Comparison of ENCODE assay signal across 36 cellular contexts in genomic region chr16:83842291-83842690, GRCh38. TPM values are rescaled to one million over a fixed set of nuclear protein-coding genes. Genes with fewer than 3 reads are reported as not detected.
DNase-seq lines count a peak whose midpoint lies in the region; ATAC-seq, FAIRE-seq and TF ChIP-seq lines count a peak whose summit lies in the region.
"Had no signal": no experiment of that assay in that cellular context is flagged by ENCODE, and none has a peak within 500 bp of the region (broad histone marks: within the 10 kb centered on the region; RNA-seq: fewer than 3 reads in every experiment).

No MANE protein-coding gene starts in this region.

- H4K5ac ChIP-seq in H1 (ENCODE audit: insufficient read length, low read depth, low read length), result peak overlapping the region; percentile 90

- TF ChIP-seq CTCF in CD14-positive monocyte (IDR thresholded peaks at IDR 0.05) (no peak), H1 (IDR thresholded peaks at IDR 0.05; ENCODE audit: control extremely low read depth in 1 of 3, insufficient read depth in 1 of 3, low read depth in 1 of 3, low read length in 3 of 3) (no peak)

- H4K8ac ChIP-seq in H1 (ENCODE audit: extremely low read depth, insufficient read depth, low read length), result no peak overlapping the region

- H2AFZ ChIP-seq in H1 (ENCODE audit: low read length), result no peak overlapping the region
- H2AFZ ChIP-seq: parathyroid adenoma, PC-9 had no signal

- peak overlapping the region; percentile 86 for H4K91ac ChIP-seq in H1 (replicated peaks; ENCODE audit: insufficient read length, low read length)

- peaks cover 44% of the 10 kb centered on the region for H3K4me1 Mint-ChIP-seq in CD14-positive monocyte
- H3K4me1 Mint-ChIP-seq in naive B cell, result peaks cover 28 to 45% (median 43%) of the 10 kb centered on the region in 3 donors
- H3K4me1 Mint-ChIP-seq: stimulated activated naive CD8-positive, alpha-beta T cell treated with anti-CD3 and anti-CD28 coated beads, Interleukin-15, amount 100 ng/mL, for 72 hours had no signal

- peak overlapping the region in 1 of 2 experiments; percentile 42; a peak in 2 of 4 replicates for H3K4me2 ChIP-seq in H1 (ENCODE audit: insufficient read depth in 1 of 2, low read depth in 2 of 2, low read length in 2 of 2)
- H3K4me2 ChIP-seq: PC-9, SK-N-SH had no signal

- DNase-seq in CD14-positive monocyte (ENCODE audit: low spot score) (no peak), NOMO-1 (lab: John Stamatoyannopoulos, UW; ENCODE audit: unreplicated experiment in 2 of 2) (peak; percentile 12 to 15), H1 (ENCODE audit: low read depth in 1 of 2, low spot score in 2 of 2) (no peak), naive B cell (no peak), hypothalamus (lab: John Stamatoyannopoulos, UW) (no peak), OCI-M2 (lab: John Stamatoyannopoulos, UW; ENCODE audit: unreplicated experiment) (no peak)
- DNase-seq: activated CD4-positive, alpha-beta T cell treated with anti-CD3 and anti-CD28 coated beads, Interleukin-2, amount 50 U/mL, for 48 hours; activated CD4-positive, CD25-positive, alpha-beta regulatory T cell treated with anti-CD3 and anti-CD28 coated beads, Interleukin-2, amount 50 U/mL, for 72 hours; activated T-cell treated with anti-CD3 and anti-CD28 coated beads, Interleukin-2, amount 50 U/mL, for 72 hours; CD4-positive, alpha-beta T cell; DND-41; effector memory CD8-positive, alpha-beta T cell; foreskin keratinocyte; GOT3; heart left ventricle; IMR-90; left cardiac atrium; NCI-H1092; NCI-H446; NCI-H774; nephron progenitor cell; PC-9; SK-N-SH; stimulated activated CD4-positive, alpha-beta T cell treated with anti-CD3 and anti-CD28 coated beads, Interleukin-2, amount 100 ng/mL, for 24 hours; stimulated activated naive CD8-positive, alpha-beta T cell treated with anti-CD3 and anti-CD28 coated beads, Interleukin-15, amount 100 ng/mL, for 72 hours had no signal

- no peak for ATAC-seq in naive B cell (ENCODE audit: low read depth in 2 of 2)
- ATAC-seq in GM19351 (IDR thresholded peaks at IDR 0.05; ENCODE audit: unreplicated experiment), result no peak
- ATAC-seq in HG02642 (IDR thresholded peaks at IDR 0.05; ENCODE audit: poor library complexity, unreplicated experiment), result no peak
- ATAC-seq: activated T-cell treated with anti-CD3 and anti-CD28 coated beads, Interleukin-2, amount 50 U/mL, for 72 hours; effector memory CD8-positive, alpha-beta T cell; foreskin keratinocyte; stimulated activated naive CD8-positive, alpha-beta T cell treated with anti-CD3 and anti-CD28 coated beads, Interleukin-15, amount 100 ng/mL, for 72 hours had no signal

- no peaks in the 10 kb centered on the region for H3K79me2 ChIP-seq in H1 (ENCODE audit: control insufficient read depth in 1 of 2, insufficient read depth in 2 of 2, low read length in 2 of 2)
- H3K79me2 ChIP-seq: parathyroid adenoma had no signal

- H3K27ac Mint-ChIP-seq in CD14-positive monocyte (peak overlapping the region; percentile 85 to 97 (median 94)), naive B cell (peak overlapping the region in 5 of 6 donors; percentile 36 to 94 (median 51))
- H3K27ac Mint-ChIP-seq: activated T-cell treated with anti-CD3 and anti-CD28 coated beads, Interleukin-2, amount 50 U/mL, for 72 hours; CD4-positive, alpha-beta T cell; effector memory CD8-positive, alpha-beta T cell; nephron progenitor cell; stimulated activated naive CD8-positive, alpha-beta T cell treated with anti-CD3 and anti-CD28 coated beads, Interleukin-15, amount 100 ng/mL, for 72 hours had no signal

- peak overlapping the region; percentile 94; the same call in 1 of the 2 replicates for H3K27ac ChIP-seq in H1 (ENCODE audit: low read depth, low read length)
- H3K27ac ChIP-seq: cardiac muscle cell, coronary artery, esophagus muscularis mucosa, foreskin keratinocyte, parathyroid adenoma, PC-9, right atrium auricular region, thoracic aorta had no signal

- 20% methylated on average over 7 of the region's 7 CpGs; no CpG with 5 or more reads in 1 of the 2 experiments for WGBS in H1 (ENCODE audit: extremely low coverage in 1 of 2, insufficient coverage in 1 of 2, insufficient read length in 1 of 2, insufficient replicate concordance in 2 of 2, low coverage in 1 of 2, low lambda C conversion rate in 2 of 2, missing lambda C conversion rate in 1 of 2), 2 experiments

- no peak overlapping the region; the same call in none of the 2 replicates for H2BK20ac ChIP-seq in H1 (ENCODE audit: low read length)

- intact Hi-C loops in CD14-positive monocyte (cut with micrococcal nuclease), result no loop called here

- H3K4me3 ChIP-seq in H1 (ENCODE audit: extremely low read depth in 1 of 4, insufficient read depth in 2 of 4, low read depth in 3 of 4, low read length in 4 of 4), result no peak overlapping the region
- H3K4me3 ChIP-seq: cardiac muscle cell, coronary artery, esophagus muscularis mucosa, heart left ventricle, PC-9, right atrium auricular region, thoracic aorta had no signal

- peak overlapping the region; percentile 11; the same call in 1 of the 2 replicates for H3K18ac ChIP-seq in H1 (ENCODE audit: extremely low read depth, low read length)

- H3K36me3 ChIP-seq in H1 (ENCODE audit: control insufficient read depth in 2 of 4, insufficient read depth in 4 of 4, low read length in 3 of 4), result no peaks in the 10 kb centered on the region
- H3K36me3 ChIP-seq: cardiac muscle cell, esophagus muscularis mucosa, heart left ventricle, right atrium auricular region, thoracic aorta had no signal

- peak; percentile 76 for FAIRE-seq in H1 (lab: Jason Lieb, UNC)
- FAIRE-seq: A204.1, astrocyte, D721Med had no signal

- H3K36me3 Mint-ChIP-seq in CD14-positive monocyte (peaks cover 0 to 2% of the 10 kb centered on the region in 2 donors), naive B cell (no peaks in the 10 kb centered on the region)

- H3K4ac ChIP-seq in H1 (replicated peaks; ENCODE audit: insufficient read length, low read depth, low read length), result no peak overlapping the region

- peak overlapping the region; percentile 92 for H2BK120ac ChIP-seq in H1 (replicated peaks; ENCODE audit: low read depth, low read length)

- CTCF ChIA-PET in H1 (lab: Charles Lee; ENCODE audit: partially characterized antibody), result interaction anchor here (0.5 to 4.2 kb wide), 12 partner anchors 9 to 1086 kb away, joined by 3 to 34 read pairs (median 4); no protein-coding TSS in a partner anchor

- peaks cover 0 to 7% (median 6%) of the 10 kb centered on the region in 3 donors for H3K27me3 Mint-ChIP-seq in CD14-positive monocyte (ENCODE audit: low read depth in 3 of 3)
- H3K27me3 Mint-ChIP-seq in naive B cell, result peaks cover 8 to 12% (median 11%) of the 10 kb centered on the region in 3 donors

- H2BK15ac ChIP-seq in H1 (ENCODE audit: low read length), result no peak overlapping the region

- H3K4me3 Mint-ChIP-seq in CD14-positive monocyte, result peak overlapping the region in 1 of 2 donors; percentile 81
- peak overlapping the region in 6 of 8 donors; percentile 63 to 90 (median 82) for H3K4me3 Mint-ChIP-seq in naive B cell
- H3K4me3 Mint-ChIP-seq: activated T-cell treated with anti-CD3 and anti-CD28 coated beads, Interleukin-2, amount 50 U/mL, for 72 hours; CD4-positive, alpha-beta T cell; effector memory CD8-positive, alpha-beta T cell; nephron progenitor cell; stimulated activated naive CD8-positive, alpha-beta T cell treated with anti-CD3 and anti-CD28 coated beads, Interleukin-15, amount 100 ng/mL, for 72 hours had no signal

- H3K56ac ChIP-seq in H1 (replicated peaks; ENCODE audit: insufficient read length, low read depth, low read length), result peak overlapping the region; percentile 4

- no peak overlapping the region for H3K23ac ChIP-seq in H1 (ENCODE audit: insufficient read length)

- no peak overlapping the region for H3K9ac ChIP-seq in H1 (replicated peaks in 1 of 4; ENCODE audit: extremely low read depth in 1 of 4, low read depth in 3 of 4, low read length in 3 of 4)
- H3K9ac ChIP-seq: parathyroid adenoma, SK-N-SH had no signal

- H3K14ac ChIP-seq in H1 (ENCODE audit: insufficient read length), result no peak overlapping the region

- H3K9me3 Mint-ChIP-seq in CD14-positive monocyte (no peaks in the 10 kb centered on the region), naive B cell (peaks cover 0 to 1% (median 0%) of the 10 kb centered on the region in 7 donors)
- H3K9me3 Mint-ChIP-seq: activated T-cell treated with anti-CD3 and anti-CD28 coated beads, Interleukin-2, amount 50 U/mL, for 72 hours; CD4-positive, alpha-beta T cell; effector memory CD8-positive, alpha-beta T cell; stimulated activated naive CD8-positive, alpha-beta T cell treated with anti-CD3 and anti-CD28 coated beads, Interleukin-15, amount 100 ng/mL, for 72 hours had no signal

- peaks cover 15 to 34% (median 23%) of the 10 kb centered on the region in 4 experiments for H3K4me1 ChIP-seq in H1 (replicated peaks in 1 of 4; ENCODE audit: control insufficient read depth in 3 of 4, insufficient read depth in 4 of 4, low read length in 3 of 4)
- H3K4me1 ChIP-seq: esophagus muscularis mucosa, foreskin keratinocyte, parathyroid adenoma, right atrium auricular region had no signal

- TF ChIP-seq EP300 in H1 (IDR thresholded peaks at IDR 0.05; ENCODE audit: borderline replicate concordance in 1 of 2, low read depth in 2 of 2, low read length in 2 of 2), result no peak

- no peak overlapping the region; the same call in 1 of the 2 replicates for H2BK12ac ChIP-seq in H1 (ENCODE audit: low read depth, low read length)

- H2AK5ac ChIP-seq in H1 (ENCODE audit: low read depth, low read length), result no peak overlapping the region

- no peaks in the 10 kb centered on the region for H3K27me3 ChIP-seq in H1 (replicated peaks in 1 of 4; ENCODE audit: control insufficient read depth in 3 of 4, extremely low read depth in 1 of 4, insufficient read depth in 3 of 4, low read length in 3 of 4)
- H3K27me3 ChIP-seq: cardiac muscle cell, esophagus muscularis mucosa, right atrium auricular region had no signal

- POLR2A ChIA-PET in H1 (lab: Charles Lee; ENCODE audit: partially characterized antibody), result interaction anchor here (0.6 to 5.9 kb wide), 11 partner anchors 9 to 57 kb away, joined by 3 to 54 read pairs (median 6); partner anchors contain the start of gene MLYCD

- no peak for TF ChIP-seq RAD21 in H1 (IDR thresholded peaks at IDR 0.05 in 1 of 2, conservative IDR thresholded peaks at IDR 0.05 in 1 of 2; ENCODE audit: low read depth in 2 of 2, low read length in 2 of 2)

- no peaks in the 10 kb centered on the region for H3K9me3 ChIP-seq in H1 (ENCODE audit: insufficient read depth in 2 of 2, low read depth in 1 of 2, low read length in 1 of 2)
- H3K9me3 ChIP-seq: esophagus muscularis mucosa, heart left ventricle, right atrium auricular region, SK-N-SH, thoracic aorta had no signal

- no peaks in the 10 kb centered on the region for H4K20me1 ChIP-seq in H1 (replicated peaks in 1 of 2; ENCODE audit: control insufficient read depth in 1 of 2, insufficient read depth in 2 of 2, low read length in 2 of 2)

- H3K79me1 ChIP-seq in H1 (ENCODE audit: low read depth, low read length), result no peaks in the 10 kb centered on the region

- H3K23me2 ChIP-seq in H1 (ENCODE audit: low read depth, low read length), result no peaks in the 10 kb centered on the region

- peak overlapping the region; percentile 90; the same call in 1 of the 2 replicates for H2BK5ac ChIP-seq in H1 (ENCODE audit: low read depth, low read length)

- no peak for TF ChIP-seq POLR2A in H1 (IDR thresholded peaks at IDR 0.05; ENCODE audit: control extremely low read depth in 1 of 2, low read depth in 2 of 2, low read length in 2 of 2)

RNA-seq across cellular contexts. Expression of gene HSBP1, which starts 34.5 kb away (rescaled TPM):
- polyA plus RNA-seq in CD14-positive monocyte (100 to 1,000 TPM; 178 to 194 TPM), H1 (2011; rRNA removed) (56.3 and 78.4 TPM in 2 replicates), naive B cell (ENCODE audit: low read depth in 6 of 6) (10 to 100 TPM; 33.1 to 42.8 (median 39.9) TPM)
- 216 and 219 TPM in 2 replicates for total RNA-seq in H1 (2021; fragmentation: NEBNext Ultra II Directional; extraction: Animal tissue kit (Norgen Biotek cat#: 25700))
- polyA plus RNA-seq in H1 (2011; cell fraction: cytosol; rRNA removed), result 125 TPM
- polyA plus RNA-seq in H1 (2011; cell fraction: nucleus; rRNA removed), result 96.5 TPM
- polyA plus RNA-seq in H1 (2012, experiment 1 of 2), result 163 to 277 TPM (median 180 TPM) in 4 replicates
- 12.1 TPM for polyA plus RNA-seq in H1 (2012, experiment 2 of 2)
- 209 TPM for polyA plus RNA-seq in H1 (2013, experiment 1 of 2)
- 210 TPM for polyA plus RNA-seq in H1 (2013, experiment 2 of 2)
- 108 and 137 TPM in 2 replicates for polyA minus RNA-seq in H1 (2011; rRNA and poly(A)+ RNA removed)
- polyA minus RNA-seq in H1 (2011; cell fraction: cytosol; rRNA and poly(A)+ RNA removed), result 50.3 TPM
- polyA minus RNA-seq in H1 (2011; cell fraction: nucleus; rRNA and poly(A)+ RNA removed), result 39.2 TPM

RNA-seq across cellular contexts. Expression of gene MLYCD, which starts 56.6 kb away (rescaled TPM):
- polyA plus RNA-seq in CD14-positive monocyte, result 1 to 10 TPM; 1.2 to 1.3 TPM
- 5.8 and 7.0 TPM in 2 replicates for total RNA-seq in H1 (2021; fragmentation: NEBNext Ultra II Directional; extraction: Animal tissue kit (Norgen Biotek cat#: 25700))
- 3.7 and 4.6 TPM in 2 replicates for polyA plus RNA-seq in H1 (2011; rRNA removed)
- 3.9 TPM for polyA plus RNA-seq in H1 (2011; cell fraction: cytosol; rRNA removed)
- polyA plus RNA-seq in H1 (2011; cell fraction: nucleus; rRNA removed), result 12.8 TPM
- 3.2 to 3.9 TPM (median 3.6 TPM) in 4 replicates for polyA plus RNA-seq in H1 (2012, experiment 1 of 2)
- polyA plus RNA-seq in H1 (2012, experiment 2 of 2), result 1.7 TPM
- 3.0 TPM for polyA plus RNA-seq in H1 (2013, experiment 1 of 2)
- polyA plus RNA-seq in H1 (2013, experiment 2 of 2), result 2.4 TPM
- 18.3 and 19.3 TPM in 2 replicates for polyA minus RNA-seq in H1 (2011; rRNA and poly(A)+ RNA removed)
- 6.3 TPM for polyA minus RNA-seq in H1 (2011; cell fraction: cytosol; rRNA and poly(A)+ RNA removed)
- 26.2 TPM for polyA minus RNA-seq in H1 (2011; cell fraction: nucleus; rRNA and poly(A)+ RNA removed)
- polyA plus RNA-seq in naive B cell (ENCODE audit: low read depth in 6 of 6), result 1 to 10 TPM in 4 of 6 donors, under 1 TPM in 2; 0.15 to 2.4 (median 1.6) TPM

Comparison
In these comparisons a context has a peak if more than half of its experiments do, and no peak if none do; other contexts are left out.
1. DNase-seq: peak in NOMO-1 (2 of 2); none in CD14-positive monocyte (single experiment), H1 (0 of 2), naive B cell (single experiment), hypothalamus (0 of 51) and OCI-M2 (single experiment).